15 cellular contexts compared by ENCODE assay signal in the genomic region with DNA sequence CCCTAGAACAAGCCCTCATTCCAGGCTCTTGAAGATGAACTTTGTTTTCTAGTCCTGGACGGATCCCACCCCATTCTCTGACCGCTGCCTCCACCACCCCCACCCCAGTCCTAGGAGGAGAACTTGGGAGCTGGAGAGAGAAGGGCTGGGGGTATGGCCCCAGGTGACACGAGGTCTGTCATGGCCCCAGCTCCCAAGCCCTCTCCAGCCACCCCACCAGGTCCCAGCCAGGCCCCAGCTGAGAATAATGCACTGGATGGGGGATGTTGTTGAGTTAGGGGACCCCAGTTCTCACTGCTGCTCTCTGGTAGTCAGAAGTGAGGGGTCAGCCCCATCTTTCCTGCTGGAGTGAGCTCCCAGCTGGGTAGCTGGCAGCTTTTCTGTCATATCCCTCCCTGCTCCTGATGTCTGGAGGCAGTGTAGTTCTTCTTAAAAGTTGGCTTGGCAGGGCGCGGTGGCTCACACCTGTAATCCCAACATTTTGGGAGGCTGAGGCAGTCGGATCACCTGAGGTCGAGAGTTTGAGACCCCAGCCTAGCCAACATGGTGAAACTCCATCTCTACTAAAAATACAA. TPM values are rescaled to one million over a fixed set of nuclear protein-coding genes. Genes with fewer than 3 reads are reported as not detected.
DNase-seq lines count a peak whose midpoint lies in the region; ATAC-seq and TF ChIP-seq lines count a peak whose summit lies in the region.
"Had no signal": no experiment of that assay in that cellular context is flagged by ENCODE, and none has a peak within 500 bp of the region (broad histone marks: within the 10 kb centered on the region; RNA-seq: fewer than 3 reads in every experiment).

No MANE protein-coding gene starts in this region.

- no peak overlapping the region for H3K23ac ChIP-seq in neuronal stem cell (ENCODE audit: low read depth, low read length, poor library complexity)

- no peak for ATAC-seq in SK-N-SH treated with all-trans-retinoic acid at 6 μM for 48 hours

- in situ Hi-C loops in transverse colon (cut with MboI; ENCODE audit: low pct_ligation_motif_present in 1 of 4, low pct_unique_long_range_greater_than_20kb in 1 of 4, low sequenced_read_pairs in 3 of 4), result loop anchor here in 3 of 4 donors (5.0 to 10.0 kb wide), 3 partner anchors 59 to 69 kb away; partner anchors contain the start of gene TMEM92 (in 1 of the 3)

- H3K79me2 ChIP-seq in SK-N-SH (ENCODE audit: insufficient read depth), result peaks cover 25% of the 10 kb centered on the region
- peaks cover 6% of the 10 kb centered on the region for H3K79me2 ChIP-seq in fibroblast of lung (ENCODE audit: control insufficient read depth, insufficient read depth, low read length)

- H4K8ac ChIP-seq in neuronal stem cell (ENCODE audit: low read depth, low read length), result no peak overlapping the region

- DNase-seq in SK-N-SH (no peak), fibroblast of lung (ENCODE audit: low read depth in 2 of 2) (no peak), neuronal stem cell (ENCODE audit: low spot score) (no peak), transverse colon (no peak)
- DNase-seq in effector CD4-positive, alpha-beta T cell, result no peak
- DNase-seq in NK-92 treated with Interleukin-12 subunit alpha and Interleukin-12 subunit beta, amount 100 ng/mL, for 24 hours (lab: John Stamatoyannopoulos, UW), result no peak
- DNase-seq in CD8-positive, alpha-beta memory T cell, result no peak
- DNase-seq: activated CD4-positive, alpha-beta T cell treated with anti-CD3 and anti-CD28 coated beads, Interleukin-2, amount 50 U/mL, for 48 hours; activated gamma-delta T cell treated with Interleukin-2 at 50 U/mL for 16 hours; GOT3; hypothalamus; NCI-H1694; stimulated activated CD4-positive, alpha-beta T cell treated with anti-CD3 and anti-CD28 coated beads, Interleukin-2, amount 100 ng/mL, for 48 hours had no signal

- H2AFZ ChIP-seq in SK-N-SH (ENCODE audit: low read depth), result no peak overlapping the region
- no peak overlapping the region for H2AFZ ChIP-seq in fibroblast of lung (ENCODE audit: low read length)
- peak overlapping the region; percentile 87 for H2AFZ ChIP-seq in neuronal stem cell (ENCODE audit: low read length)

- H3K4me3 ChIP-seq in SK-N-SH (ENCODE audit: low read depth in 2 of 2, low read length in 1 of 2), result no peak overlapping the region
- H3K4me3 ChIP-seq in fibroblast of lung (replicated peaks in 1 of 4; ENCODE audit: control extremely low read depth in 1 of 4, insufficient read depth in 1 of 4, low read depth in 3 of 4, low read length in 4 of 4), result peak overlapping the region in 1 of 4 experiments; percentile 30
- no peak overlapping the region for H3K4me3 ChIP-seq in neuronal stem cell (ENCODE audit: low read length in 2 of 2)
- H3K4me3 ChIP-seq in transverse colon, result no peak overlapping the region
- no peak overlapping the region for H3K4me3 ChIP-seq in CD8-positive, alpha-beta memory T cell (ENCODE audit: low read length)

- peak overlapping the region; percentile 46 for H3K18ac ChIP-seq in neuronal stem cell (ENCODE audit: low read length)

- H2AK5ac ChIP-seq in neuronal stem cell (ENCODE audit: low read depth, low read length), result peak overlapping the region; percentile 9

- H2BK5ac ChIP-seq in neuronal stem cell (ENCODE audit: low read length), result no peak overlapping the region

- H3K79me1 ChIP-seq in neuronal stem cell (ENCODE audit: low read depth, low read length), result no peaks in the 10 kb centered on the region

- peaks cover 0 to 2% (median 0%) of the 10 kb centered on the region in 5 donors for H3K9me3 Mint-ChIP-seq in CD8-positive, alpha-beta memory T cell

- TF ChIP-seq EP300 in SK-N-SH (IDR thresholded peaks at IDR 0.05; ENCODE audit: borderline replicate concordance in 1 of 2, low read depth in 1 of 2, low read length in 1 of 2) (no peak), transverse colon (IDR thresholded peaks at IDR 0.05; ENCODE audit: low read depth) (no peak)

- TF ChIP-seq POLR2A in transverse colon (IDR thresholded peaks at IDR 0.05), result no peak

- H3K9ac ChIP-seq in SK-N-SH, result no peak overlapping the region; the same call in 1 of the 2 replicates
- H3K9ac ChIP-seq in fibroblast of lung (ENCODE audit: insufficient read depth, low read length), result no peak overlapping the region
- no peak overlapping the region for H3K9ac ChIP-seq in neuronal stem cell (ENCODE audit: low read depth, low read length, poor library complexity)

- H3K36me3 ChIP-seq in SK-N-SH (replicated peaks in 1 of 2; ENCODE audit: control insufficient read depth in 1 of 2, insufficient read depth in 2 of 2, low read length in 1 of 2) (peaks cover 0 to 3% of the 10 kb centered on the region in 2 experiments), fibroblast of lung (ENCODE audit: control insufficient read depth, insufficient read depth, low read length) (no peaks in the 10 kb centered on the region), neuronal stem cell (replicated peaks in 1 of 2; ENCODE audit: control insufficient read depth in 2 of 2, insufficient read depth in 2 of 2, low read length in 2 of 2) (no peaks in the 10 kb centered on the region), transverse colon (no peaks in the 10 kb centered on the region)
- H3K36me3 ChIP-seq in CD8-positive, alpha-beta memory T cell (ENCODE audit: insufficient read depth, low read length), result no peaks in the 10 kb centered on the region

- CTCF ChIA-PET in SK-N-SH (lab: Yijun Ruan, JAX), result interaction anchor here (0.7 to 25.6 kb wide), 6 partner anchors 14 to 192 kb away, joined by 3 to 2150 read pairs (median 8); partner anchors contain the start of genes SGCA and TMEM92
- CTCF ChIA-PET in CD8-positive, alpha-beta memory T cell (lab: Charles Lee), result no interaction called here

- peak overlapping the region in 1 of 8 donors; percentile 74 for H3K27ac Mint-ChIP-seq in CD8-positive, alpha-beta memory T cell

- peaks cover 4 to 9% (median 9%) of the 10 kb centered on the region in 3 donors for H3K4me1 Mint-ChIP-seq in CD8-positive, alpha-beta memory T cell

- H3K27ac ChIP-seq in SK-N-SH (ENCODE audit: low read depth in 2 of 2, low read length in 1 of 2), result peak overlapping the region; percentile 18 to 100
- H3K27ac ChIP-seq in fibroblast of lung (ENCODE audit: insufficient read depth, low read length), result peak overlapping the region; percentile 50
- H3K27ac ChIP-seq in neuronal stem cell (replicated peaks; ENCODE audit: low read length), result peak overlapping the region; percentile 19
- peak overlapping the region; percentile 70 to 95 (median 89) for H3K27ac ChIP-seq in transverse colon
- H3K27ac ChIP-seq in CD8-positive, alpha-beta memory T cell (ENCODE audit: low read depth, low read length), result no peak overlapping the region
- H3K27ac ChIP-seq: 22Rv1 had no signal

- peaks cover 60 to 79% of the 10 kb centered on the region in 2 experiments for H3K4me1 ChIP-seq in SK-N-SH (ENCODE audit: control insufficient read depth in 1 of 2, insufficient read depth in 2 of 2, low read depth in 1 of 2, low read length in 1 of 2)
- H3K4me1 ChIP-seq in fibroblast of lung (ENCODE audit: control insufficient read depth, extremely low read depth, insufficient read depth, low read length), result peaks cover 61% of the 10 kb centered on the region
- H3K4me1 ChIP-seq in neuronal stem cell (ENCODE audit: control insufficient read depth in 2 of 2, insufficient read depth in 1 of 2, low read depth in 1 of 2, low read length in 2 of 2), result peaks cover 30 to 39% of the 10 kb centered on the region in 2 donors
- peaks cover 17 to 57% (median 34%) of the 10 kb centered on the region in 4 donors for H3K4me1 ChIP-seq in transverse colon
- H3K4me1 ChIP-seq in CD8-positive, alpha-beta memory T cell (ENCODE audit: insufficient read depth, low read length), result peaks cover 4% of the 10 kb centered on the region

- no peak overlapping the region for H3K14ac ChIP-seq in neuronal stem cell (ENCODE audit: low read length)

- H3K4me2 ChIP-seq in SK-N-SH (peak overlapping the region; percentile 89; the same call in 1 of the 2 replicates), fibroblast of lung (ENCODE audit: extremely low read depth, insufficient read depth, low read length) (peak overlapping the region; percentile 76), neuronal stem cell (ENCODE audit: insufficient read depth, low read length, poor library complexity, severe bottlenecking) (no peak overlapping the region)

- 89% methylated on average over 7 of the region's 7 CpGs for WGBS in SK-N-SH (ENCODE audit: low lambda C conversion rate)
- WGBS in neuronal stem cell (ENCODE audit: extremely low coverage in 2 of 2, insufficient read length in 2 of 2, insufficient replicate concordance in 1 of 2), 2 donors, result no CpG with 5 or more reads among the region's 7 CpGs
- 67 to 84% methylated on average over 3 to 7 of the region's 7 CpGs for WGBS in transverse colon (ENCODE audit: low coverage in 1 of 2), 2 donors

- H2BK120ac ChIP-seq in neuronal stem cell (ENCODE audit: low read depth, low read length), result no peak overlapping the region

- H2BK15ac ChIP-seq in neuronal stem cell (ENCODE audit: low read length), result peak overlapping the region; percentile 32

- peaks cover 4% of the 10 kb centered on the region for H4K20me1 ChIP-seq in SK-N-SH (ENCODE audit: insufficient read depth)
- no peaks in the 10 kb centered on the region for H4K20me1 ChIP-seq in fibroblast of lung (ENCODE audit: control insufficient read depth, extremely low read depth, insufficient read depth, low read length)

- POLR2A ChIA-PET in SK-N-SH (lab: Yijun Ruan, JAX), result interaction anchor here (2.0 kb wide), 1 partner anchor 28 kb away, joined by 6 read pairs; no protein-coding TSS in a partner anchor
- POLR2A ChIA-PET in CD8-positive, alpha-beta memory T cell (lab: Charles Lee), result no interaction called here

- no peaks in the 10 kb centered on the region for H3K9me2 ChIP-seq in SK-N-SH

- H3K27me3 Mint-ChIP-seq in CD8-positive, alpha-beta memory T cell, result peaks cover 55 to 87% of the 10 kb centered on the region in 2 donors

- no peak for TF ChIP-seq RAD21 in SK-N-SH (IDR thresholded peaks at IDR 0.05; ENCODE audit: low read length)

- peaks cover 53% of the 10 kb centered on the region for H3F3A ChIP-seq in SK-N-SH (replicated peaks; ENCODE audit: insufficient read depth)

- no peak overlapping the region for H4K91ac ChIP-seq in neuronal stem cell (ENCODE audit: low read depth, low read length, poor library complexity)

- intact Hi-C loops in transverse colon (cut with DNase I; ENCODE audit: low total_unique reads), result no loop called here

- peaks cover 0 to 1% (median 0%) of the 10 kb centered on the region in 3 donors for H3K36me3 Mint-ChIP-seq in CD8-positive, alpha-beta memory T cell

- TF ChIP-seq CTCF in SK-N-SH (IDR thresholded peaks at IDR 0.05), result no peak
- no peak for TF ChIP-seq CTCF in fibroblast of lung (conservative IDR thresholded peaks at IDR 0.05 in 1 of 2, IDR thresholded peaks at IDR 0.05 in 1 of 2; ENCODE audit: low read depth in 1 of 2, low read length in 2 of 2)
- TF ChIP-seq CTCF in transverse colon (IDR thresholded peaks at IDR 0.05), result no peak

- H3K27me3 ChIP-seq in SK-N-SH (ENCODE audit: insufficient read depth) (no peaks in the 10 kb centered on the region), fibroblast of lung (ENCODE audit: control insufficient read depth, insufficient read depth, low read length) (no peaks in the 10 kb centered on the region), neuronal stem cell (ENCODE audit: control insufficient read depth in 3 of 3, insufficient read depth in 3 of 3, low read depth in 1 of 3, low read length in 3 of 3) (peaks cover 3 to 30% (median 19%) of the 10 kb centered on the region in 3 experiments), transverse colon (peaks cover 56% of the 10 kb centered on the region)
- peaks cover 17% of the 10 kb centered on the region for H3K27me3 ChIP-seq in CD8-positive, alpha-beta memory T cell (ENCODE audit: insufficient read depth, low read length, poor library complexity, severe bottlenecking)

- no peak overlapping the region for H3K4me3 Mint-ChIP-seq in CD8-positive, alpha-beta memory T cell

- peak overlapping the region; percentile 59 for H2BK12ac ChIP-seq in neuronal stem cell (ENCODE audit: low read length)

- no peak overlapping the region for H3K4ac ChIP-seq in neuronal stem cell (ENCODE audit: low read length)

- H3K9me3 ChIP-seq in SK-N-SH (no peaks in the 10 kb centered on the region), fibroblast of lung (ENCODE audit: control insufficient read depth, insufficient read depth, low read depth, low read length) (no peaks in the 10 kb centered on the region), neuronal stem cell (replicated peaks in 1 of 2; ENCODE audit: control insufficient read depth in 2 of 2, insufficient read depth in 1 of 2, low read depth in 1 of 2, low read length in 2 of 2) (no peaks in the 10 kb centered on the region), transverse colon (no peaks in the 10 kb centered on the region)
- H3K9me3 ChIP-seq in CD8-positive, alpha-beta memory T cell (ENCODE audit: low read length), result no peaks in the 10 kb centered on the region

RNA-seq across cellular contexts. Expression of gene COL1A1, which starts 4.6 kb away (rescaled TPM):
- polyA plus RNA-seq in SK-N-SH (2012; rRNA removed), result 265 and 1,461 TPM in 2 replicates
- polyA plus RNA-seq in SK-N-SH (2012; cell fraction: cytosol; rRNA removed), result 757 and 1,045 TPM in 2 replicates
- 2,732 and 4,628 TPM in 2 replicates for polyA plus RNA-seq in SK-N-SH (2012; cell fraction: nucleus; rRNA removed)
- 577 and 584 TPM in 2 replicates for total RNA-seq in fibroblast of lung
- polyA plus RNA-seq in fibroblast of lung, result 541 and 604 TPM in 2 replicates
- 2,129 and 2,873 TPM in 2 replicates for polyA plus RNA-seq in fibroblast of lung (2012)
- 7,488 and 12,203 TPM in 2 replicates for polyA minus RNA-seq in fibroblast of lung (ENCODE audit: low replicate concordance)
- polyA plus RNA-seq in neuronal stem cell (2013, experiment 1 of 2), result 17.9 TPM
- 18.4 TPM for polyA plus RNA-seq in neuronal stem cell (2013, experiment 2 of 2)
- 100 to 1,000 TPM in 2 of 4 donors, 10 to 100 TPM in 2; 13.0 to 210 (median 79.8) TPM for total RNA-seq in transverse colon
- under 1 TPM; 0.39 to 0.42 TPM for total RNA-seq in CD8-positive, alpha-beta memory T cell
- polyA plus RNA-seq in CD8-positive, alpha-beta memory T cell, result not detected

RNA-seq across cellular contexts. Expression of gene SGCA, which starts 40.2 kb away (rescaled TPM):
- polyA plus RNA-seq in SK-N-SH (2012; rRNA removed), result 0.29 TPM in 1 of 2 replicates, not detected in the other
- 0.04 and 0.07 TPM in 2 replicates for polyA plus RNA-seq in SK-N-SH (2012; cell fraction: cytosol; rRNA removed)
- polyA plus RNA-seq in SK-N-SH (2012; cell fraction: nucleus; rRNA removed), result 0.11 and 0.15 TPM in 2 replicates
- 4.1 and 4.3 TPM in 2 replicates for total RNA-seq in fibroblast of lung
- 1.4 and 1.6 TPM in 2 replicates for polyA plus RNA-seq in fibroblast of lung
- 5.2 and 8.8 TPM in 2 replicates for polyA plus RNA-seq in fibroblast of lung (2012)
- polyA minus RNA-seq in fibroblast of lung (ENCODE audit: low replicate concordance), result 1.7 and 5.6 TPM in 2 replicates
- polyA plus RNA-seq in neuronal stem cell (2013, experiment 1 of 2), result 0.57 TPM
- polyA plus RNA-seq in neuronal stem cell (2013, experiment 2 of 2), result 0.35 TPM
- total RNA-seq in transverse colon, result 10 to 100 TPM in 1 of 4 donors, 1 to 10 TPM in 3; 3.7 to 65.3 (median 7.6) TPM
- total RNA-seq in CD8-positive, alpha-beta memory T cell, result under 1 TPM in 1 of 2 experiments, not detected in 1; 0.31 TPM
- not detected for polyA plus RNA-seq in CD8-positive, alpha-beta memory T cell

RNA-seq across cellular contexts. Expression of gene PPP1R9B, which starts 55.5 kb away (rescaled TPM):
- polyA plus RNA-seq in SK-N-SH (2012; rRNA removed) (26.9 and 35.2 TPM in 2 replicates), fibroblast of lung (22.1 and 26.0 TPM in 2 replicates)
- 19.8 and 24.9 TPM in 2 replicates for polyA plus RNA-seq in SK-N-SH (2012; cell fraction: cytosol; rRNA removed)
- 65.0 and 65.1 TPM in 2 replicates for polyA plus RNA-seq in SK-N-SH (2012; cell fraction: nucleus; rRNA removed)
- total RNA-seq in fibroblast of lung (41.5 and 45.5 TPM in 2 replicates), transverse colon (10 to 100 TPM; 19.0 to 29.9 (median 27.7) TPM)
- polyA plus RNA-seq in fibroblast of lung (2012), result 37.9 and 40.6 TPM in 2 replicates
- 25.3 and 28.3 TPM in 2 replicates for polyA minus RNA-seq in fibroblast of lung (ENCODE audit: low replicate concordance)
- polyA plus RNA-seq in neuronal stem cell (2013, experiment 1 of 2), result 19.8 TPM
- polyA plus RNA-seq in neuronal stem cell (2013, experiment 2 of 2), result 19.4 TPM
- total RNA-seq in CD8-positive, alpha-beta memory T cell, result 10 to 100 TPM; 86.9 to 89.0 TPM
- polyA plus RNA-seq in CD8-positive, alpha-beta memory T cell, result 1.7 TPM

Comparison
In these comparisons a context has a peak if more than half of its experiments do, and no peak if none do; other contexts are left out.
1. RNA of gene COL1A1, which starts 4.6 kb away (total RNA-seq): 577 to 584 TPM in fibroblast of lung and 13.0 to 210 TPM in transverse colon; 0.39 to 0.42 TPM in CD8-positive, alpha-beta memory T cell; every median in the first group is over 4 times any median in the second.